Comparison of ENCODE assay signal across 13 cellular contexts in genomic region chr7:28041508-28042314, GRCh38.
DNase-seq lines count a peak whose midpoint lies in the region; ATAC-seq and TF ChIP-seq lines count a peak whose summit lies in the region.
"Had no signal": no experiment of that assay in that cellular context is flagged by ENCODE, and none has a peak within 500 bp of the region (broad histone marks: within the 10 kb centered on the region; RNA-seq: fewer than 3 reads in every experiment).

No MANE protein-coding gene starts in this region.

- peak overlapping the region; percentile 82 for H3K27ac Mint-ChIP-seq in MCF 10A (ENCODE audit: low read depth, unreplicated experiment)
- peak overlapping the region in 1 of 2 donors; percentile 39 for H3K27ac Mint-ChIP-seq in stimulated activated naive CD8-positive, alpha-beta T cell treated with anti-CD3 and anti-CD28 coated beads, Interleukin-15, amount 100 ng/mL, for 72 hours
- H3K27ac Mint-ChIP-seq: CD8-positive, alpha-beta T cell had no signal

- no peak overlapping the region for H3K27ac ChIP-seq in breast epithelium
- H3K27ac ChIP-seq in ascending aorta = no peak overlapping the region
- H3K27ac ChIP-seq: heart right ventricle, testis had no signal

- H3K4me3 ChIP-seq in breast epithelium (no peak overlapping the region), fibroblast of villous mesenchyme (ENCODE audit: low read depth, low read length) (no peak overlapping the region), ascending aorta (no peak overlapping the region)
- H3K4me3 ChIP-seq: heart right ventricle, testis had no signal

- H3K27me3 ChIP-seq in breast epithelium = no peaks in the 10 kb centered on the region
- H3K27me3 ChIP-seq in ascending aorta = no peaks in the 10 kb centered on the region
- H3K27me3 ChIP-seq: heart right ventricle, testis had no signal

- H3K4me1 ChIP-seq in breast epithelium (no peaks in the 10 kb centered on the region), ascending aorta (peaks cover 7 to 12% of the 10 kb centered on the region in 2 donors)

- H3K4me1 Mint-ChIP-seq in MCF 10A (ENCODE audit: insufficient read depth, unreplicated experiment) = peaks cover 33% of the 10 kb centered on the region
- H3K4me1 Mint-ChIP-seq in stimulated activated naive CD8-positive, alpha-beta T cell treated with anti-CD3 and anti-CD28 coated beads, Interleukin-15, amount 100 ng/mL, for 72 hours = peaks cover 21% of the 10 kb centered on the region

- no peak for TF ChIP-seq POLR2A in breast epithelium (IDR thresholded peaks at IDR 0.05)

- H3K36me3 Mint-ChIP-seq in MCF 10A (ENCODE audit: insufficient read depth, unreplicated experiment) = peaks cover 10% of the 10 kb centered on the region
- H3K36me3 Mint-ChIP-seq: CD8-positive, alpha-beta T cell had no signal

- H3K9me3 Mint-ChIP-seq in MCF 10A (ENCODE audit: unreplicated experiment) = no peaks in the 10 kb centered on the region
- H3K9me3 Mint-ChIP-seq in stimulated activated naive CD8-positive, alpha-beta T cell treated with anti-CD3 and anti-CD28 coated beads, Interleukin-15, amount 100 ng/mL, for 72 hours = peaks cover 3 to 7% of the 10 kb centered on the region in 2 donors
- H3K9me3 Mint-ChIP-seq: CD8-positive, alpha-beta T cell; central memory CD8-positive, alpha-beta T cell had no signal

- H3K9me3 ChIP-seq in breast epithelium (no peaks in the 10 kb centered on the region), ascending aorta (no peaks in the 10 kb centered on the region)
- H3K9me3 ChIP-seq: heart right ventricle, testis had no signal

- CTCF ChIA-PET in MCF 10A (lab: Yijun Ruan, JAX) = interaction anchor here (0.9 to 1.0 kb wide), 3 partner anchors 14 to 21 kb away, joined by 3 to 4 read pairs (median 3); no protein-coding TSS in a partner anchor

- TF ChIP-seq CTCF in MCF 10A (IDR thresholded peaks at IDR 0.05; ENCODE audit: unreplicated experiment) (no peak), breast epithelium (IDR thresholded peaks at IDR 0.05) (no peak), fibroblast of villous mesenchyme (IDR thresholded peaks at IDR 0.05; ENCODE audit: insufficient read depth, low read depth, low read length) (no peak), ascending aorta (IDR thresholded peaks at IDR 0.05) (no peak)

- in situ Hi-C loops in SK-MEL-5 (cut with HindIII; ENCODE audit: low pct_unique_long_range_greater_than_20kb, low sequenced_read_pairs) = no loop called here

- peak; percentile 24 for DNase-seq in MCF 10A (ENCODE audit: unreplicated experiment)
- no peak for DNase-seq in breast epithelium (ENCODE audit: low spot score in 2 of 2)
- DNase-seq in SK-MEL-5 (ENCODE audit: low read depth, low spot score) = peak; percentile 56
- peak; percentile 83 for DNase-seq in fibroblast of villous mesenchyme (ENCODE audit: low read depth)
- no peak for DNase-seq in stimulated activated naive CD8-positive, alpha-beta T cell treated with anti-CD3 and anti-CD28 coated beads, Interleukin-15, amount 100 ng/mL, for 72 hours
- no peak for DNase-seq in ascending aorta (ENCODE audit: low spot score in 2 of 2)
- DNase-seq in left ventricle myocardium superior = no peak
- DNase-seq: activated CD4-positive, CD25-positive, alpha-beta regulatory T cell treated with anti-CD3 and anti-CD28 coated beads, Interleukin-2, amount 50 U/mL, for 72 hours; CD8-positive, alpha-beta T cell; heart right ventricle; testis had no signal

- BruUV-seq in MCF 10A (replicated peaks; lab: Mats Ljungman, UMichigan) = no TSS peak

- peak; percentile 59 for ATAC-seq in stimulated activated naive CD8-positive, alpha-beta T cell treated with anti-CD3 and anti-CD28 coated beads, Interleukin-15, amount 100 ng/mL, for 72 hours
- ATAC-seq in HG03108 (IDR thresholded peaks at IDR 0.05; ENCODE audit: unreplicated experiment) (no peak), left ventricle myocardium superior (no peak)
- ATAC-seq: CD8-positive, alpha-beta T cell; heart right ventricle had no signal

- POLR2A ChIA-PET in MCF 10A (lab: Yijun Ruan, JAX) = interaction anchor here (1.0 kb wide), 1 partner anchor 301 kb away, joined by 3 read pairs; no protein-coding TSS in a partner anchor

- intact Hi-C loops in MCF 10A (cut with micrococcal nuclease) = no loop called here
- intact Hi-C loops in breast epithelium (cut with DNase I; ENCODE audit: low total_unique reads) = no loop called here
- intact Hi-C loops in ascending aorta (cut with DNase I) = no loop called here
- intact Hi-C loops in left ventricle myocardium superior (cut with micrococcal nuclease) = no loop called here

- H3K36me3 ChIP-seq in breast epithelium (no peaks in the 10 kb centered on the region), ascending aorta (no peaks in the 10 kb centered on the region)
- H3K36me3 ChIP-seq: heart right ventricle had no signal

- H3K4me3 Mint-ChIP-seq in MCF 10A (ENCODE audit: unreplicated experiment) = no peak overlapping the region
- H3K4me3 Mint-ChIP-seq in stimulated activated naive CD8-positive, alpha-beta T cell treated with anti-CD3 and anti-CD28 coated beads, Interleukin-15, amount 100 ng/mL, for 72 hours = peak overlapping the region in 1 of 2 donors; percentile 30
- H3K4me3 Mint-ChIP-seq: CD8-positive, alpha-beta T cell; central memory CD8-positive, alpha-beta T cell had no signal

- H3K27me3 Mint-ChIP-seq in MCF 10A (ENCODE audit: insufficient read depth, unreplicated experiment) = no peaks in the 10 kb centered on the region
- H3K27me3 Mint-ChIP-seq in stimulated activated naive CD8-positive, alpha-beta T cell treated with anti-CD3 and anti-CD28 coated beads, Interleukin-15, amount 100 ng/mL, for 72 hours = no peaks in the 10 kb centered on the region
- H3K27me3 Mint-ChIP-seq: central memory CD8-positive, alpha-beta T cell had no signal

Comparison
In these comparisons a context has a peak if more than half of its experiments do, and no peak if none do; other contexts are left out.
1. DNase-seq: peak in MCF 10A (single experiment), SK-MEL-5 (single experiment) and fibroblast of villous mesenchyme (single experiment); none in breast epithelium (0 of 2), stimulated activated naive CD8-positive, alpha-beta T cell treated with anti-CD3 and anti-CD28 coated beads, Interleukin-15, amount 100 ng/mL, for 72 hours (0 of 2), ascending aorta (0 of 2) and left ventricle myocardium superior (single experiment).